Comparison of ENCODE assay signal across 8 cellular contexts in genomic region chr18:77650799-77651385, GRCh38.
DNase-seq lines count a peak whose midpoint lies in the region; ATAC-seq, FAIRE-seq and TF ChIP-seq lines count a peak whose summit lies in the region.

No MANE protein-coding gene starts in this region.

- ATAC-seq in body of pancreas: peak; percentile 77
- ATAC-seq in GM21447 (IDR thresholded peaks at IDR 0.05; ENCODE audit: unreplicated experiment): no peak

- no peaks in the 10 kb centered on the region for H3K36me3 ChIP-seq in body of pancreas (replicated peaks in 1 of 2; ENCODE audit: insufficient read depth in 1 of 2, low read depth in 2 of 2)

- no peak for TF ChIP-seq POLR2A in body of pancreas (IDR thresholded peaks at IDR 0.05)

- TF ChIP-seq CTCF in GM12874 (IDR thresholded peaks at IDR 0.05; ENCODE audit: insufficient read depth, low read depth, low read length) (peak; percentile 93), HFF-Myc (IDR thresholded peaks at IDR 0.05; ENCODE audit: low read depth, low read length, missing control alignments) (peak; percentile 50), body of pancreas (IDR thresholded peaks at IDR 0.05) (peak; percentile 85 to 99 (median 91))

- no peaks in the 10 kb centered on the region for H3K9me3 ChIP-seq in body of pancreas

- H3K27me3 ChIP-seq in body of pancreas: no peaks in the 10 kb centered on the region

- DNase-seq in HFF-Myc (ENCODE audit: extremely low read depth, low read depth) (no peak), NCI-H1092 (lab: John Stamatoyannopoulos, UW) (peak; percentile 69), T-helper 1 cell (peak in 4 of 5 donors; percentile 28 to 46 (median 40)), body of pancreas (peak; percentile 69 to 80 (median 75))
- DNase-seq in stimulated activated CD4-positive, alpha-beta T cell treated with anti-CD3 and anti-CD28 coated beads, Interleukin-15, amount 100 ng/mL, for 48 hours (ENCODE audit: low read depth in 2 of 2): peak; percentile 24 to 50

- H3K4me1 ChIP-seq in body of pancreas: peaks cover 5% of the 10 kb centered on the region

- intact Hi-C loops in body of pancreas (cut with DNase I): loop anchor here (10.0 kb wide), 1 partner anchor 646 kb away; no protein-coding TSS in a partner anchor

- FAIRE-seq in islet of Langerhans (lab: Jason Lieb, UNC): peak; percentile 5

- WGBS in body of pancreas, 2 donors: 4 to 5% methylated on average over 25 to 28 of the region's 28 CpGs

- H3K4me3 ChIP-seq in HFF-Myc (replicated peaks; ENCODE audit: low read depth, low read length) (no peak overlapping the region), body of pancreas (no peak overlapping the region)

- no peak overlapping the region for H3K27ac ChIP-seq in body of pancreas
